In genomic region chr7:7921830-7922229, GRCh38 we compare ENCODE assay signal across 20 cellular contexts. TPM values are rescaled to one million over a fixed set of nuclear protein-coding genes. Genes with fewer than 3 reads are reported as not detected.
DNase-seq lines count a peak whose midpoint lies in the region; ATAC-seq and TF ChIP-seq lines count a peak whose summit lies in the region.
"Had no signal": no experiment of that assay in that cellular context is flagged by ENCODE, and none has a peak within 500 bp of the region (broad histone marks: within the 10 kb centered on the region; RNA-seq: fewer than 3 reads in every experiment).

No MANE protein-coding gene starts in this region.

- H3K9me3 ChIP-seq in HUES48 (ENCODE audit: control insufficient read depth, insufficient read depth, low read length) (no peaks in the 10 kb centered on the region), body of pancreas (no peaks in the 10 kb centered on the region)
- H3K9me3 ChIP-seq: BLaER1, heart right ventricle had no signal

- no peak for TF ChIP-seq POLR2A in body of pancreas (IDR thresholded peaks at IDR 0.05)

- no peaks in the 10 kb centered on the region for H3K36me3 ChIP-seq in HUES48 (ENCODE audit: control insufficient read depth, insufficient read depth, low read length)
- H3K36me3 ChIP-seq in body of pancreas (replicated peaks in 1 of 2; ENCODE audit: insufficient read depth in 1 of 2, low read depth in 2 of 2): no peaks in the 10 kb centered on the region
- H3K36me3 ChIP-seq: BLaER1, heart right ventricle had no signal

- ATAC-seq in body of pancreas: peak; percentile 72
- no peak for ATAC-seq in left ventricle myocardium superior
- ATAC-seq: heart right ventricle, natural killer cell had no signal

- intact Hi-C loops in body of pancreas (cut with DNase I): no loop called here
- intact Hi-C loops in left ventricle myocardium superior (cut with micrococcal nuclease): no loop called here

- H3K9ac ChIP-seq in HUES48 (ENCODE audit: low read depth, low read length): no peak overlapping the region
- H3K9ac ChIP-seq: BLaER1 had no signal

- H3K4me3 ChIP-seq in HUES48 (ENCODE audit: low read depth, low read length) (no peak overlapping the region), body of pancreas (no peak overlapping the region)
- H3K4me3 ChIP-seq: BLaER1, heart right ventricle, skin epidermis had no signal

- H3K27me3 ChIP-seq in HUES48 (ENCODE audit: control insufficient read depth, insufficient read depth, low read length) (no peaks in the 10 kb centered on the region), body of pancreas (no peaks in the 10 kb centered on the region)
- H3K27me3 ChIP-seq: BLaER1, heart right ventricle had no signal

- H3K27ac ChIP-seq in HUES48 (ENCODE audit: low read depth, low read length): peak overlapping the region; percentile 26
- no peak overlapping the region for H3K27ac ChIP-seq in body of pancreas
- H3K27ac ChIP-seq: BLaER1, heart right ventricle, skin epidermis had no signal

- H3K4me1 ChIP-seq in HUES48 (ENCODE audit: control insufficient read depth, insufficient read depth, low read length) (peaks cover 61% of the 10 kb centered on the region), body of pancreas (peaks cover 18% of the 10 kb centered on the region)
- H3K4me1 ChIP-seq: heart right ventricle had no signal

- TF ChIP-seq CTCF in body of pancreas (IDR thresholded peaks at IDR 0.05): no peak

- DNase-seq in NCI-H1092 treated with DMSO at 0.1 percent for 48 hours (lab: John Stamatoyannopoulos, UW): peak; percentile 8
- no peak for DNase-seq in NCI-H1092 (lab: John Stamatoyannopoulos, UW)
- peak in 2 of 4 donors; percentile 12 to 13 for DNase-seq in body of pancreas
- peak; percentile 40 for DNase-seq in superior temporal gyrus (ENCODE audit: extremely low spot score)
- no peak for DNase-seq in left ventricle myocardium superior
- no peak for DNase-seq in NCI-H146 treated with DMSO at 0.1 percent for 48 hours (lab: John Stamatoyannopoulos, UW; ENCODE audit: unreplicated experiment)
- DNase-seq in DMS153 (lab: John Stamatoyannopoulos, UW): no peak
- DNase-seq: central memory CD4-positive, alpha-beta T cell; DMS 273 treated with DMSO at 0.1 percent for 48 hours; effector CD8-positive, alpha-beta T cell; heart right ventricle; natural killer cell; NCI-H1930; NK-92 treated with Interleukin-12 subunit alpha and Interleukin-12 subunit beta, amount 100 ng/mL, for 24 hours; posterior cingulate gyrus; stimulated activated CD4-positive, alpha-beta T cell treated with anti-CD3 and anti-CD28 coated beads, Interleukin-4, amount 100 ng/mL, for 1 hour; SW 1271 had no signal

RNA-seq across cellular contexts. Expression of gene GLCCI1, which starts 46.8 kb away (rescaled TPM):
- total RNA-seq in body of pancreas (1 to 10 TPM; 5.9 to 8.3 TPM), left ventricle myocardium superior (8.6 TPM)

Comparison
In these comparisons a context has a peak if more than half of its experiments do, and no peak if none do; other contexts are left out.
1. DNase-seq: peak in NCI-H1092 treated with DMSO at 0.1 percent for 48 hours (single experiment) and superior temporal gyrus (single experiment); none in NCI-H1092 (single experiment), left ventricle myocardium superior (single experiment), NCI-H146 treated with DMSO at 0.1 percent for 48 hours (single experiment) and DMS153 (single experiment).